Comparison of ENCODE assay signal across 25 cellular contexts in genomic region chr1:167412920-167413319, GRCh38.
DNase-seq lines count a peak whose midpoint lies in the region; ATAC-seq, FAIRE-seq and TF ChIP-seq lines count a peak whose summit lies in the region.
"Had no signal": no experiment of that assay in that cellular context is flagged by ENCODE, and none has a peak within 500 bp of the region (broad histone marks: within the 10 kb centered on the region; RNA-seq: fewer than 3 reads in every experiment).

No MANE protein-coding gene starts in this region.

- no peaks in the 10 kb centered on the region for H3K27me3 Mint-ChIP-seq in activated CD4-positive, alpha-beta T cell treated with anti-CD3 and anti-CD28 coated beads for 36 hours
- no peaks in the 10 kb centered on the region for H3K27me3 Mint-ChIP-seq in WTC11 (ENCODE audit: low read depth)
- no peaks in the 10 kb centered on the region for H3K27me3 Mint-ChIP-seq in natural killer cell (ENCODE audit: low read depth in 2 of 2)
- H3K27me3 Mint-ChIP-seq: activated B cell treated with CpG ODN at 0.5 μM for 24 hours; activated naive CD8-positive, alpha-beta T cell treated with anti-CD3 and anti-CD28 coated beads, Interleukin-2, amount 10 ng/mL, durations not matched to agents 7 days and 5 days had no signal

- peaks cover 30% of the 10 kb centered on the region for H3K36me3 Mint-ChIP-seq in activated CD4-positive, alpha-beta T cell treated with anti-CD3 and anti-CD28 coated beads for 36 hours (ENCODE audit: low read depth)
- H3K36me3 Mint-ChIP-seq in WTC11: peaks cover 46% of the 10 kb centered on the region
- peaks cover 6% of the 10 kb centered on the region for H3K36me3 Mint-ChIP-seq in natural killer cell

- no peaks in the 10 kb centered on the region for H3K9me3 Mint-ChIP-seq in activated CD4-positive, alpha-beta T cell treated with anti-CD3 and anti-CD28 coated beads for 36 hours (ENCODE audit: low read depth)
- H3K9me3 Mint-ChIP-seq in WTC11: no peaks in the 10 kb centered on the region
- H3K9me3 Mint-ChIP-seq in natural killer cell: no peaks in the 10 kb centered on the region
- H3K9me3 Mint-ChIP-seq: activated B cell treated with CpG ODN at 0.5 μM for 24 hours; activated naive CD8-positive, alpha-beta T cell treated with anti-CD3 and anti-CD28 coated beads, Interleukin-2, amount 10 ng/mL, durations not matched to agents 7 days and 5 days had no signal

- TF ChIP-seq CTCF in WTC11 (IDR thresholded peaks at IDR 0.05) (no peak), natural killer cell (IDR thresholded peaks at IDR 0.05) (no peak), omental fat pad (IDR thresholded peaks at IDR 0.05) (no peak), upper lobe of left lung (IDR thresholded peaks at IDR 0.05) (no peak)

- H3K4me3 Mint-ChIP-seq in activated CD4-positive, alpha-beta T cell treated with anti-CD3 and anti-CD28 coated beads for 36 hours: no peak overlapping the region
- H3K4me3 Mint-ChIP-seq in WTC11 (no peak overlapping the region), natural killer cell (no peak overlapping the region)
- H3K4me3 Mint-ChIP-seq: activated B cell treated with CpG ODN at 0.5 μM for 24 hours; activated naive CD8-positive, alpha-beta T cell treated with anti-CD3 and anti-CD28 coated beads, Interleukin-2, amount 10 ng/mL, durations not matched to agents 7 days and 5 days had no signal

- no peak overlapping the region for H3K4me3 ChIP-seq in upper lobe of left lung
- H3K4me3 ChIP-seq: A549, BLaER1, SK-N-MC had no signal

- H3K4me1 Mint-ChIP-seq in activated CD4-positive, alpha-beta T cell treated with anti-CD3 and anti-CD28 coated beads for 36 hours: peaks cover 19% of the 10 kb centered on the region
- H3K4me1 Mint-ChIP-seq in WTC11: peaks cover 18% of the 10 kb centered on the region
- peaks cover 16 to 19% of the 10 kb centered on the region in 2 donors for H3K4me1 Mint-ChIP-seq in natural killer cell

- intact Hi-C loops in activated CD4-positive, alpha-beta T cell treated with anti-CD3 and anti-CD28 coated beads for 36 hours (cut with DNase I, micrococcal nuclease): no loop called here
- intact Hi-C loops in natural killer cell (cut with micrococcal nuclease): no loop called here

- no peak overlapping the region for H3K27ac ChIP-seq in upper lobe of left lung
- H3K27ac ChIP-seq: A549, BLaER1, neutrophil, SK-N-MC had no signal

- CTCF ChIA-PET in activated CD4-positive, alpha-beta T cell treated with anti-CD3 and anti-CD28 coated beads for 36 hours (lab: Charles Lee): interaction anchor here (0.6 to 3.6 kb wide), 10 partner anchors 11 to 127 kb away, joined by 3 to 13 read pairs (median 4); no protein-coding TSS in a partner anchor
- CTCF ChIA-PET in WTC11 (lab: Charles Lee): interaction anchor here (1.3 kb wide), 1 partner anchor 70 kb away, joined by 3 read pairs; no protein-coding TSS in a partner anchor

- peak; percentile 66 for ATAC-seq in activated CD4-positive, alpha-beta T cell treated with anti-CD3 and anti-CD28 coated beads for 36 hours
- ATAC-seq in WTC11: no peak
- peak in 1 of 3 donors; percentile 24 for ATAC-seq in natural killer cell
- ATAC-seq in omental fat pad (ENCODE audit: low FRiP score): no peak
- ATAC-seq in upper lobe of left lung (ENCODE audit: low FRiP score in 2 of 2): no peak
- ATAC-seq: A549 had no signal

- TF ChIP-seq POLR2A in GM12891 (IDR thresholded peaks at IDR 0.05; ENCODE audit: low read depth, low read length) (no peak), upper lobe of left lung (IDR thresholded peaks at IDR 0.05) (no peak)

- TF ChIP-seq EP300 in upper lobe of left lung (IDR thresholded peaks at IDR 0.05): no peak

- no peak for FAIRE-seq in GM12891 (lab: Jason Lieb, UNC)
- FAIRE-seq: A549, H54, small intestine, urothelium cell line had no signal

- peaks cover 4 to 47% (median 9%) of the 10 kb centered on the region in 4 donors for H3K36me3 ChIP-seq in upper lobe of left lung

- no peaks in the 10 kb centered on the region for H3K9me3 ChIP-seq in upper lobe of left lung
- H3K9me3 ChIP-seq: A549, BLaER1, neutrophil had no signal

- POLR2A ChIA-PET in activated CD4-positive, alpha-beta T cell treated with anti-CD3 and anti-CD28 coated beads for 36 hours (lab: Charles Lee): no interaction called here
- POLR2A ChIA-PET in WTC11 (lab: Charles Lee): no interaction called here

- H3K4me1 ChIP-seq in upper lobe of left lung: peaks cover 0 to 18% (median 6%) of the 10 kb centered on the region in 4 donors
- H3K4me1 ChIP-seq: A549 had no signal

- DNase-seq in activated CD4-positive, alpha-beta T cell treated with anti-CD3 and anti-CD28 coated beads for 36 hours: no peak
- no peak for DNase-seq in activated CD4-positive, alpha-beta T cell treated with anti-CD3 and anti-CD28 coated beads for 48 hours
- DNase-seq in GM12891 (ENCODE audit: insufficient read length, low spot score) (no peak), WTC11 (ENCODE audit: low spot score) (no peak), natural killer cell (no peak), omental fat pad (ENCODE audit: low spot score) (no peak), upper lobe of left lung (no peak)
- DNase-seq in stimulated activated naive CD4-positive, alpha-beta T cell (lab: John Stamatoyannopoulos, UW): no peak
- DNase-seq: activated B cell treated with CpG ODN at 0.5 μM for 24 hours; activated CD8-positive, alpha-beta memory T cell treated with anti-CD3 and anti-CD28 coated beads for 24 hours; activated naive CD8-positive, alpha-beta T cell treated with anti-CD3 and anti-CD28 coated beads, Interleukin-2, amount 10 ng/mL, durations not matched to agents 7 days and 5 days; Calu3; glutamatergic neuron; NCI-H1048; NCI-H187; NCI-H524 treated with DMSO at 0.1 percent for 48 hours; RPMI8226; small intestine; stimulated activated CD4-positive, alpha-beta T cell treated with anti-CD3 and anti-CD28 coated beads, Interleukin-1b, Interleukin-23, amount 100 ng/mL, for 48 hours had no signal

- H3K27ac Mint-ChIP-seq in activated CD4-positive, alpha-beta T cell treated with anti-CD3 and anti-CD28 coated beads for 36 hours: peak overlapping the region; percentile 67
- peak overlapping the region; percentile 46; the same call in 1 of the 2 replicates for H3K27ac Mint-ChIP-seq in WTC11
- peak overlapping the region; percentile 29 to 73 for H3K27ac Mint-ChIP-seq in natural killer cell
- H3K27ac Mint-ChIP-seq: activated B cell treated with CpG ODN at 0.5 μM for 24 hours; activated naive CD8-positive, alpha-beta T cell treated with anti-CD3 and anti-CD28 coated beads, Interleukin-2, amount 10 ng/mL, durations not matched to agents 7 days and 5 days had no signal

- 61 to 62% methylated on average over 5 of the region's 5 CpGs for WGBS in upper lobe of left lung, 2 donors

- no peaks in the 10 kb centered on the region for H3K27me3 ChIP-seq in upper lobe of left lung
- H3K27me3 ChIP-seq: BLaER1, neutrophil had no signal

TF ChIP-seq in GM12891, 5 proteins besides CTCF, POLR2A, EP300 and RAD21:
- TF ChIP-seq SPI1 (IDR thresholded peaks at IDR 0.05; ENCODE audit: low read depth, low read length) (peak; percentile 37; the same call in 1 of the 2 replicates), POU2F2 (IDR thresholded peaks at IDR 0.05; ENCODE audit: low read depth, low read length) (no peak), TAF1 (IDR thresholded peaks at IDR 0.05; ENCODE audit: low read depth, low read length) (no peak)

TF ChIP-seq in WTC11, 78 proteins besides CTCF, POLR2A, EP300 and RAD21 (continues in another document):
- no peak for TF ChIP-seq PRDM15 (CRISPR knock-in tag; IDR thresholded peaks at IDR 0.05)
- TF ChIP-seq TEAD4 (CRISPR knock-in tag; IDR thresholded peaks at IDR 0.05): no peak
